Comparison of ENCODE assay signal across 8 cellular contexts in genomic region chr1:41917835-41918449, GRCh38. TPM values are rescaled to one million over a fixed set of nuclear protein-coding genes. Genes with fewer than 3 reads are reported as not detected.
DNase-seq lines count a peak whose midpoint lies in the region; ATAC-seq and TF ChIP-seq lines count a peak whose summit lies in the region.

No MANE protein-coding gene starts in this region.

- ATAC-seq in aorta (ENCODE audit: low FRiP score), result peak; percentile 67
- no peak for ATAC-seq in HG02973 (IDR thresholded peaks at IDR 0.05; ENCODE audit: unreplicated experiment)
- no peak for ATAC-seq in GM21825 (IDR thresholded peaks at IDR 0.05; ENCODE audit: unreplicated experiment)

- TF ChIP-seq RAD21 in neural cell (conservative IDR thresholded peaks at IDR 0.05), result peak; percentile 51

- H3K79me2 ChIP-seq in neural cell (replicated peaks; ENCODE audit: insufficient read depth, low read length), result peaks cover 30% of the 10 kb centered on the region

- no peaks in the 10 kb centered on the region for H3K9me3 ChIP-seq in neural cell (ENCODE audit: low read length)
- no peaks in the 10 kb centered on the region for H3K9me3 ChIP-seq in aorta (ENCODE audit: control insufficient read depth, low read length)

- WGBS in aorta, 2 donors, result 2 to 5% methylated on average over 45 to 53 of the region's 53 CpGs

- peaks cover 69% of the 10 kb centered on the region for H3K4me1 Mint-ChIP-seq in activated T-helper 2 cell treated with anti-CD3 and anti-CD28 coated beads, Interferon-gamma antibody, Interleukin-2, Interleukin-4, amounts not matched to agents 10 μg/mL and 5 μg/mL and 100 μg/mL, durations not matched to agents 14 hours and 24 hours and 36 hours (ENCODE audit: low read depth)

- intact Hi-C loops in activated T-helper 2 cell treated with anti-CD3 and anti-CD28 coated beads, Interferon-gamma antibody, Interleukin-2, Interleukin-4, amounts not matched to agents 10 μg/mL and 5 μg/mL and 100 μg/mL, durations not matched to agents 14 hours and 24 hours and 36 hours (cut with micrococcal nuclease), result loop anchor here (2.0 to 10.0 kb wide), 3 partner anchors 19 to 103 kb away; no protein-coding TSS in a partner anchor
- intact Hi-C loops in aorta (cut with DNase I), result no loop called here

- DNase-seq in NCI-H345 (lab: John Stamatoyannopoulos, UW) (peak; percentile 53), foreskin fibroblast (peak; percentile 27 to 67), aorta (no peak)
- DNase-seq in activated T-helper 2 cell treated with anti-CD3 and anti-CD28 coated beads, Interferon-gamma antibody, Interleukin-2, Interleukin-4, amounts not matched to agents 10 μg/mL and 5 μg/mL and 100 μg/mL, durations not matched to agents 14 hours and 24 hours and 36 hours (ENCODE audit: low spot score), result peak; percentile 35

- H3K27me3 ChIP-seq in neural cell (ENCODE audit: insufficient read depth, low read depth, low read length) (no peaks in the 10 kb centered on the region), aorta (ENCODE audit: control insufficient read depth in 1 of 2, insufficient read depth in 2 of 2, low read length in 1 of 2) (no peaks in the 10 kb centered on the region)

- H4K20me1 ChIP-seq in neural cell (ENCODE audit: insufficient read depth), result no peaks in the 10 kb centered on the region

- H3K9me3 Mint-ChIP-seq in activated T-helper 2 cell treated with anti-CD3 and anti-CD28 coated beads, Interferon-gamma antibody, Interleukin-2, Interleukin-4, amounts not matched to agents 10 μg/mL and 5 μg/mL and 100 μg/mL, durations not matched to agents 14 hours and 24 hours and 36 hours, result peaks cover 7% of the 10 kb centered on the region

- peak overlapping the region; percentile 79 for H3K4me2 ChIP-seq in neural cell (ENCODE audit: low read length)

- H2AFZ ChIP-seq in neural cell (ENCODE audit: low read depth, low read length), result peak overlapping the region; percentile 66

- H3K4me1 ChIP-seq in aorta (ENCODE audit: control insufficient read depth in 1 of 2, insufficient read depth in 2 of 2, low read length in 2 of 2), result no peaks in the 10 kb centered on the region

- no peak overlapping the region for H3K27ac Mint-ChIP-seq in activated T-helper 2 cell treated with anti-CD3 and anti-CD28 coated beads, Interferon-gamma antibody, Interleukin-2, Interleukin-4, amounts not matched to agents 10 μg/mL and 5 μg/mL and 100 μg/mL, durations not matched to agents 14 hours and 24 hours and 36 hours

- TF ChIP-seq CTCF in foreskin fibroblast (IDR thresholded peaks at IDR 0.05; ENCODE audit: low read depth, low read length) (no peak), neural cell (IDR thresholded peaks at IDR 0.05; ENCODE audit: poor library complexity, severe bottlenecking) (no peak)

- H3K9me2 ChIP-seq in neural cell (ENCODE audit: insufficient read depth, low read length), result no peaks in the 10 kb centered on the region

- H3K4me3 ChIP-seq in GM08714 (ENCODE audit: low read length), result peak overlapping the region; percentile 63
- peak overlapping the region; percentile 54 to 55 for H3K4me3 ChIP-seq in foreskin fibroblast (ENCODE audit: low read depth in 1 of 2, low read length in 2 of 2)
- H3K4me3 ChIP-seq in neural cell (ENCODE audit: low read length), result peak overlapping the region; percentile 76
- peak overlapping the region; percentile 49 to 61 for H3K4me3 ChIP-seq in aorta (ENCODE audit: low read length in 2 of 2)

- H3K27ac ChIP-seq in neural cell (ENCODE audit: low read length) (peak overlapping the region; percentile 93), aorta (ENCODE audit: low read depth in 1 of 2, low read length in 2 of 2) (no peak overlapping the region)

- H3F3A ChIP-seq in neural cell (ENCODE audit: insufficient read depth, low read length, poor library complexity, severe bottlenecking), result peaks cover 5% of the 10 kb centered on the region

- H3K36me3 Mint-ChIP-seq in activated T-helper 2 cell treated with anti-CD3 and anti-CD28 coated beads, Interferon-gamma antibody, Interleukin-2, Interleukin-4, amounts not matched to agents 10 μg/mL and 5 μg/mL and 100 μg/mL, durations not matched to agents 14 hours and 24 hours and 36 hours (ENCODE audit: low read depth), result peaks cover 2% of the 10 kb centered on the region

- peak overlapping the region; percentile 73 for H3K4me3 Mint-ChIP-seq in activated T-helper 2 cell treated with anti-CD3 and anti-CD28 coated beads, Interferon-gamma antibody, Interleukin-2, Interleukin-4, amounts not matched to agents 10 μg/mL and 5 μg/mL and 100 μg/mL, durations not matched to agents 14 hours and 24 hours and 36 hours (ENCODE audit: low read depth)

- TF ChIP-seq EP300 in neural cell (conservative IDR thresholded peaks at IDR 0.05; ENCODE audit: poor library complexity, severe bottlenecking), result peak; percentile 39

- H3K36me3 ChIP-seq in neural cell (ENCODE audit: insufficient read depth, low read length), result no peaks in the 10 kb centered on the region
- no peaks in the 10 kb centered on the region for H3K36me3 ChIP-seq in aorta (ENCODE audit: control insufficient read depth in 1 of 2, insufficient read depth in 2 of 2, low read length in 1 of 2)

- H3K27me3 Mint-ChIP-seq in activated T-helper 2 cell treated with anti-CD3 and anti-CD28 coated beads, Interferon-gamma antibody, Interleukin-2, Interleukin-4, amounts not matched to agents 10 μg/mL and 5 μg/mL and 100 μg/mL, durations not matched to agents 14 hours and 24 hours and 36 hours (ENCODE audit: low read depth), result peaks cover 17% of the 10 kb centered on the region

- H3K9ac ChIP-seq in neural cell (ENCODE audit: low read length), result peak overlapping the region; percentile 90

TF ChIP-seq in neural cell, 6 proteins besides CTCF, POLR2A, EP300 and RAD21:
- TF ChIP-seq POLR2AphosphoS5 (IDR thresholded peaks at IDR 0.05), result peak; percentile 62
- TF ChIP-seq SMC3 (conservative IDR thresholded peaks at IDR 0.05; ENCODE audit: poor library complexity), result peak; percentile 65
- no peak for TF ChIP-seq REST (IDR thresholded peaks at IDR 0.05; ENCODE audit: borderline replicate concordance)
- TF ChIP-seq EZH2 (IDR thresholded peaks at IDR 0.05; ENCODE audit: borderline replicate concordance, insufficient read depth, low read length, poor library complexity, severe bottlenecking), result no peak

RNA-seq across cellular contexts. Expression of gene HIVEP3, which starts 0.8 kb away (rescaled TPM):
- 33.7 and 34.2 TPM in 2 replicates for total RNA-seq in activated T-helper 2 cell treated with anti-CD3 and anti-CD28 coated beads, Interferon-gamma antibody, Interleukin-2, Interleukin-4, amounts not matched to agents 10 μg/mL and 5 μg/mL and 100 μg/mL, durations not matched to agents 14 hours and 24 hours and 36 hours
- polyA plus RNA-seq in neural cell, result 1.9 and 2.6 TPM in 2 replicates
- polyA minus RNA-seq in neural cell, result 9.3 and 10.7 TPM in 2 replicates
- 1 to 10 TPM; 5.2 to 6.3 TPM for total RNA-seq in aorta
- 1 to 10 TPM; 1.6 to 2.8 TPM for polyA plus RNA-seq in aorta

Comparison
In these comparisons a context has a peak if more than half of its experiments do, and no peak if none do; other contexts are left out.
1. DNase-seq: peak in NCI-H345 (single experiment), activated T-helper 2 cell treated with anti-CD3 and anti-CD28 coated beads, Interferon-gamma antibody, Interleukin-2, Interleukin-4, amounts not matched to agents 10 μg/mL and 5 μg/mL and 100 μg/mL, durations not matched to agents 14 hours and 24 hours and 36 hours (single experiment) and foreskin fibroblast (2 of 2); none in aorta (0 of 2).
2. Peak in every context shown above with its lines, with median percentiles within 50 percentile points of each other: H3K4me3 ChIP-seq.